7 cellular contexts compared by ENCODE assay signal in the genomic region with DNA sequence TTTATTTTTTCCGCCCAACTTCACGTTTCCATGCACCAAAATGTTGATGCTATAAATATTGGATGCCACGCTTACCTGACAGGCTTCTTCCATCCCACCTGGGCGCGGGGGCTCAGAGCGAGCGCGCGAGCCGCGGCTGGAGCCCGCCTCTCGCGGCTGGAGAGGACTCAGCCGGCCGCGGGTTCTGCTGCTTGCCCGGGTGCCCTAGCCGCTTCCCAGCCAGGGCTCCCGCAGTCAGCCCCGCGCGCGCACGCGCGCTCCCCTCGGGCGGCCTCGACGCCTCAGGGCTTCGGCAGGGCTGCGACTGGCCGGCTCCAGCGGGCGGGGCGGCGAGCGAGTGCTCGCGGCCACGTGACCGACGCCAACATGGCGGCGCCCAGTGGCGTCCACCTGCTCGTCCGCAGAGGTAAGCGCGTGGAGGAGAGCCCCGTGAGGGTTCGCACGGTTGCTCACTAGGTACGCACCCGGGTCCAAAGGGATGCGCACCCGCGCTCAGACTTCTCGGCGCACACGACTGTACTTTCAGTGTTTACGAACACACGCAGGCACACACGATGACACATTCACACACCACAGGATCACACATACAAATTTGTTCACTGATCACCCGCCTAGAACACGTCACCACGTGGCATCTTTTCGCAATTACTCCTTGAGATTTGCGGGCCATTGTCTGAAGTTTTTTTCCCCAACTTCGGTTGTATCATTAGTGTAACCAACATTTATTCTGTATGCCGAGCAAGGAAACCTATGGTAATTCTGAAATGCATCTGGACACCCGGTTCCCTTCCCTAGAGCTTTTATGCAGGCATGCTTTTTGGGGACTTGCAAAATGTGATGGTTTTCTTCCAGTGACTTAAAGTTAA.
DNase-seq lines count a peak whose midpoint lies in the region; ATAC-seq lines count a peak whose summit lies in the region.

Gene METAP1D, plus strand, starts transcription at position 350 of the 866 bp plus-strand sequence. Its CDS starts 17 bp downstream, at position 367.

- DNase-seq in NCI-H1930 (lab: John Stamatoyannopoulos, UW) (peak; percentile 89 to 93), T-helper 9 cell (peak; percentile 75), astrocyte of the hippocampus (ENCODE audit: low read depth, low spot score) (peak; percentile 98), hippocampal formation (lab: John Stamatoyannopoulos, UW) (peak; percentile 80 to 93), retina (peak; percentile 95)

- ATAC-seq in GM18517 (IDR thresholded peaks at IDR 0.05; ENCODE audit: unreplicated experiment), result peak; percentile 91
- peak; percentile 94 for ATAC-seq in HG02981 (IDR thresholded peaks at IDR 0.05; ENCODE audit: unreplicated experiment)

Comparison
In these comparisons a context has a peak if more than half of its experiments do, and no peak if none do; other contexts are left out.
1. Peak in every context shown above with its lines: DNase-seq and ATAC-seq.